ENCODE assay signal across 14 cellular contexts in genomic region chr6:158460602-158461092, GRCh38.
A peak's percentile ranks its signal among the peaks of the same experiment; 100 is the strongest.
DNase-seq lines count a peak whose midpoint lies in the region; ATAC-seq lines count a peak whose summit lies in the region.
"Had no signal": no experiment of that assay in that cellular context is flagged by ENCODE, and none has a peak within 500 bp of the region (broad histone marks: within the 10 kb centered on the region; RNA-seq: fewer than 3 reads in every experiment).

No MANE protein-coding gene starts in this region.

- ATAC-seq in natural killer cell treated with Interleukin-12 subunit alpha and Interleukin-12 subunit beta and Interleukin-15 and Interleukin-18, amount 100 ng/mL, for 72 hours: no peak
- no peak for ATAC-seq in HG03097 (IDR thresholded peaks at IDR 0.05; ENCODE audit: low FRiP score, unreplicated experiment)

- H3K36me3 Mint-ChIP-seq in natural killer cell treated with Interleukin-12 subunit alpha and Interleukin-12 subunit beta and Interleukin-15 and Interleukin-18, amount 100 ng/mL, for 72 hours: no peaks in the 10 kb centered on the region

- no peak overlapping the region for H3K4me3 ChIP-seq in SK-N-MC
- no peak overlapping the region for H3K4me3 ChIP-seq in skeletal muscle satellite cell (ENCODE audit: low read length)
- H3K4me3 ChIP-seq: esophagus squamous epithelium, sigmoid colon had no signal

- DNase-seq in HCEC 1CT (peak; percentile 78), SK-N-MC (ENCODE audit: low read depth, low spot score) (no peak), fibroblast of gingiva (ENCODE audit: low read depth) (peak; percentile 49), NCI-H345 (lab: John Stamatoyannopoulos, UW) (no peak)
- no peak for DNase-seq in natural killer cell treated with Interleukin-12 subunit alpha and Interleukin-12 subunit beta and Interleukin-15 and Interleukin-18, amount 100 ng/mL, for 72 hours (ENCODE audit: low spot score)
- DNase-seq: activated CD4-positive, alpha-beta T cell treated with anti-CD3 and anti-CD28 coated beads for 4 hours; Caco-2; central memory CD4-positive, alpha-beta T cell; esophagus squamous epithelium; NCI-H2171; sigmoid colon had no signal

- peak overlapping the region; percentile 63; the same call in 1 of the 2 replicates for H3K27ac ChIP-seq in SK-N-MC
- H3K27ac ChIP-seq: sigmoid colon had no signal

- no peak overlapping the region for H3K4me3 Mint-ChIP-seq in natural killer cell treated with Interleukin-12 subunit alpha and Interleukin-12 subunit beta and Interleukin-15 and Interleukin-18, amount 100 ng/mL, for 72 hours

- H3K36me3 ChIP-seq in SK-N-MC (ENCODE audit: insufficient read depth, low read length) (peaks cover 27% of the 10 kb centered on the region), skeletal muscle satellite cell (ENCODE audit: insufficient read depth, low read length) (peaks cover 9% of the 10 kb centered on the region)

- no peaks in the 10 kb centered on the region for H3K4me1 Mint-ChIP-seq in natural killer cell treated with Interleukin-12 subunit alpha and Interleukin-12 subunit beta and Interleukin-15 and Interleukin-18, amount 100 ng/mL, for 72 hours (ENCODE audit: low read depth in 2 of 2)

- no peak overlapping the region for H3K27ac Mint-ChIP-seq in natural killer cell treated with Interleukin-12 subunit alpha and Interleukin-12 subunit beta and Interleukin-15 and Interleukin-18, amount 100 ng/mL, for 72 hours
- H3K27ac Mint-ChIP-seq: activated T-helper 2 cell treated with anti-CD3 and anti-CD28 coated beads, Interferon-gamma antibody, Interleukin-2, Interleukin-4, amounts not matched to agents 10 μg/mL and 5 μg/mL and 100 μg/mL, durations not matched to agents 14 hours and 24 hours and 36 hours had no signal

- H3K27me3 ChIP-seq in skeletal muscle satellite cell (ENCODE audit: control insufficient read depth, insufficient read depth, low read length): no peaks in the 10 kb centered on the region
- H3K27me3 ChIP-seq: esophagus squamous epithelium, sigmoid colon had no signal

- H3K4me2 ChIP-seq in skeletal muscle satellite cell (ENCODE audit: low read length): peak overlapping the region; percentile 6

- no peaks in the 10 kb centered on the region for H3K27me3 Mint-ChIP-seq in natural killer cell treated with Interleukin-12 subunit alpha and Interleukin-12 subunit beta and Interleukin-15 and Interleukin-18, amount 100 ng/mL, for 72 hours

- peaks cover 36% of the 10 kb centered on the region for H3K4me1 ChIP-seq in skeletal muscle satellite cell (ENCODE audit: control insufficient read depth, insufficient read depth, low read length)
- H3K4me1 ChIP-seq: sigmoid colon had no signal

- H3K9me3 ChIP-seq in SK-N-MC (ENCODE audit: low read depth, low read length) (0 out of 2 replicates have a peak, but pooled peaks cover 3% of the 10 kb centered on the region), skeletal muscle satellite cell (replicated peaks; ENCODE audit: low read length) (no peaks in the 10 kb centered on the region)
- H3K9me3 ChIP-seq: Caco-2, esophagus squamous epithelium, sigmoid colon had no signal

- H3K9ac ChIP-seq in SK-N-MC (ENCODE audit: insufficient read length) (no peak overlapping the region), skeletal muscle satellite cell (ENCODE audit: low read depth, low read length) (no peak overlapping the region)

- H3K9me3 Mint-ChIP-seq in natural killer cell treated with Interleukin-12 subunit alpha and Interleukin-12 subunit beta and Interleukin-15 and Interleukin-18, amount 100 ng/mL, for 72 hours: no peaks in the 10 kb centered on the region
- H3K9me3 Mint-ChIP-seq: activated T-helper 2 cell treated with anti-CD3 and anti-CD28 coated beads, Interferon-gamma antibody, Interleukin-2, Interleukin-4, amounts not matched to agents 10 μg/mL and 5 μg/mL and 100 μg/mL, durations not matched to agents 14 hours and 24 hours and 36 hours had no signal

Comparison
In these comparisons a context has a peak if more than half of its experiments do, and no peak if none do; other contexts are left out.
1. DNase-seq: peak in HCEC 1CT (single experiment) and fibroblast of gingiva (single experiment); none in SK-N-MC (single experiment), natural killer cell treated with Interleukin-12 subunit alpha and Interleukin-12 subunit beta and Interleukin-15 and Interleukin-18, amount 100 ng/mL, for 72 hours (single experiment) and NCI-H345 (single experiment).